Comparison of ENCODE assay signal across 8 cellular contexts in genomic region chr13:21074601-21075302, GRCh38. TPM values are rescaled to one million over a fixed set of nuclear protein-coding genes. Genes with fewer than 3 reads are reported as not detected.
DNase-seq lines count a peak whose midpoint lies in the region; ATAC-seq and TF ChIP-seq lines count a peak whose summit lies in the region.

No MANE protein-coding gene starts in this region.

- POLR2A ChIA-PET in activated CD8-positive, alpha-beta T cell treated with anti-CD3 and anti-CD28 coated beads for 36 hours (lab: Charles Lee) = no interaction called here

- no peaks in the 10 kb centered on the region for H3K27me3 ChIP-seq in H7 (ENCODE audit: control insufficient read depth, insufficient read depth, low read length)
- no peaks in the 10 kb centered on the region for H3K27me3 ChIP-seq in left ventricle myocardium inferior (ENCODE audit: low read depth)

- H3K4me1 ChIP-seq in left ventricle myocardium inferior = peaks cover 21% of the 10 kb centered on the region

- no peak for TF ChIP-seq CTCF in activated CD8-positive, alpha-beta T cell treated with anti-CD3 and anti-CD28 coated beads for 36 hours (IDR thresholded peaks at IDR 0.05)
- no peak for TF ChIP-seq CTCF in left ventricle myocardium inferior (IDR thresholded peaks at IDR 0.05; ENCODE audit: borderline replicate concordance)

- peaks cover 5% of the 10 kb centered on the region for H3K27me3 Mint-ChIP-seq in activated CD8-positive, alpha-beta T cell treated with anti-CD3 and anti-CD28 coated beads for 36 hours

- CTCF ChIA-PET in activated CD8-positive, alpha-beta T cell treated with anti-CD3 and anti-CD28 coated beads for 36 hours (lab: Charles Lee) = no interaction called here

- intact Hi-C loops in activated CD8-positive, alpha-beta T cell treated with anti-CD3 and anti-CD28 coated beads for 36 hours (cut with micrococcal nuclease) = no loop called here
- intact Hi-C loops in left ventricle myocardium inferior (cut with micrococcal nuclease) = no loop called here

- H3K9me3 Mint-ChIP-seq in activated CD8-positive, alpha-beta T cell treated with anti-CD3 and anti-CD28 coated beads for 36 hours = no peaks in the 10 kb centered on the region

- no peaks in the 10 kb centered on the region for H3K9me3 ChIP-seq in left ventricle myocardium inferior (replicated peaks)

- H3K4me1 Mint-ChIP-seq in activated CD8-positive, alpha-beta T cell treated with anti-CD3 and anti-CD28 coated beads for 36 hours (ENCODE audit: low read depth) = peaks cover 16% of the 10 kb centered on the region

- DNase-seq in H7 (peak; percentile 49), left ventricle myocardium inferior (peak; percentile 49), GM19238 (ENCODE audit: insufficient read length, low spot score) (no peak), DMS 273 (lab: John Stamatoyannopoulos, UW; ENCODE audit: unreplicated experiment) (no peak), AG08395 (ENCODE audit: low spot score) (no peak)
- DNase-seq in activated CD8-positive, alpha-beta T cell treated with anti-CD3 and anti-CD28 coated beads for 36 hours = peak; percentile 80
- peak; percentile 3 for DNase-seq in stimulated activated CD4-positive, alpha-beta T cell treated with anti-CD3 and anti-CD28 coated beads, Interleukin-4, amount 100 ng/mL, for 1 hour

- H3K27ac Mint-ChIP-seq in activated CD8-positive, alpha-beta T cell treated with anti-CD3 and anti-CD28 coated beads for 36 hours = peak overlapping the region; percentile 65

- H3K4me3 ChIP-seq in H7 (ENCODE audit: insufficient read depth, low read depth, low read length) (no peak overlapping the region), left ventricle myocardium inferior (peak overlapping the region; percentile 74)

- H3K36me3 Mint-ChIP-seq in activated CD8-positive, alpha-beta T cell treated with anti-CD3 and anti-CD28 coated beads for 36 hours (ENCODE audit: low read depth) = no peaks in the 10 kb centered on the region

- H3K36me3 ChIP-seq in H7 (replicated peaks; ENCODE audit: control insufficient read depth, insufficient read depth, low read length) (no peaks in the 10 kb centered on the region), left ventricle myocardium inferior (no peaks in the 10 kb centered on the region)

- peak; percentile 83 for ATAC-seq in activated CD8-positive, alpha-beta T cell treated with anti-CD3 and anti-CD28 coated beads for 36 hours
- no peak for ATAC-seq in HG02678 (IDR thresholded peaks at IDR 0.05; ENCODE audit: unreplicated experiment)

- H3K4me3 Mint-ChIP-seq in activated CD8-positive, alpha-beta T cell treated with anti-CD3 and anti-CD28 coated beads for 36 hours = peak overlapping the region; percentile 49

- peak overlapping the region; percentile 84 for H3K27ac ChIP-seq in left ventricle myocardium inferior (replicated peaks)

RNA-seq across cellular contexts. Expression of gene LATS2, which starts 13.4 kb away (rescaled TPM):
- total RNA-seq in H7 (2014; rRNA removed; shearing (Covaris generic)) = 6.2 and 8.6 TPM in 2 replicates
- total RNA-seq in activated CD8-positive, alpha-beta T cell treated with anti-CD3 and anti-CD28 coated beads for 36 hours = 1 to 10 TPM; 1.3 to 3.0 TPM
- 20.2 TPM for total RNA-seq in left ventricle myocardium inferior

Comparison
In these comparisons a context has a peak if more than half of its experiments do, and no peak if none do; other contexts are left out.
1. DNase-seq: peak in H7 (single experiment), activated CD8-positive, alpha-beta T cell treated with anti-CD3 and anti-CD28 coated beads for 36 hours (single experiment), left ventricle myocardium inferior (single experiment) and stimulated activated CD4-positive, alpha-beta T cell treated with anti-CD3 and anti-CD28 coated beads, Interleukin-4, amount 100 ng/mL, for 1 hour (single experiment); none in GM19238 (single experiment), DMS 273 (single experiment) and AG08395 (single experiment).